8 cellular contexts compared by ENCODE assay signal in genomic region chr11:44094260-44094868, GRCh38.
DNase-seq lines count a peak whose midpoint lies in the region; ATAC-seq and TF ChIP-seq lines count a peak whose summit lies in the region.

No MANE protein-coding gene starts in this region.

- ATAC-seq in HG02870 (IDR thresholded peaks at IDR 0.05; ENCODE audit: unreplicated experiment) (peak; percentile 47), HG02981 (IDR thresholded peaks at IDR 0.05; ENCODE audit: unreplicated experiment) (no peak)

- DNase-seq in DMS114 treated with DMSO at 0.1 percent for 48 hours (lab: John Stamatoyannopoulos, UW; ENCODE audit: unreplicated experiment) (peak; percentile 62), NCI-H2227 (lab: John Stamatoyannopoulos, UW; ENCODE audit: unreplicated experiment) (peak; percentile 91), brain pericyte (ENCODE audit: low read depth, low spot score) (peak; percentile 21), inferior parietal cortex (ENCODE audit: extremely low spot score) (peak; percentile 95)
- peak; percentile 55 to 78 for DNase-seq in stimulated activated CD4-positive, alpha-beta T cell treated with anti-CD3 and anti-CD28 coated beads, Interleukin-15, amount 100 ng/mL, for 48 hours (ENCODE audit: low read depth in 2 of 2)

- H3K27ac ChIP-seq in VCaP, result no peak overlapping the region

- TF ChIP-seq CTCF in VCaP (conservative IDR thresholded peaks at IDR 0.05), result peak; percentile 88

Comparison
In these comparisons a context has a peak if more than half of its experiments do, and no peak if none do; other contexts are left out.
1. DNase-seq: peak in every context shown above with its lines; median percentile 95 in inferior parietal cortex; 91 in NCI-H2227; 66 in stimulated activated CD4-positive, alpha-beta T cell treated with anti-CD3 and anti-CD28 coated beads, Interleukin-15, amount 100 ng/mL, for 48 hours; 62 in DMS114 treated with DMSO at 0.1 percent for 48 hours; 21 in brain pericyte.